ENCODE assay signal across 28 cellular contexts in genomic region chr16:84502075-84502474, GRCh38. TPM values are rescaled to one million over a fixed set of nuclear protein-coding genes. Genes with fewer than 3 reads are reported as not detected.
DNase-seq lines count a peak whose midpoint lies in the region; ATAC-seq and TF ChIP-seq lines count a peak whose summit lies in the region.
"Had no signal": no experiment of that assay in that cellular context is flagged by ENCODE, and none has a peak within 500 bp of the region (broad histone marks: within the 10 kb centered on the region; RNA-seq: fewer than 3 reads in every experiment).

No MANE protein-coding gene starts in this region.

- H3K9me2 ChIP-seq in GM23248 (ENCODE audit: insufficient read depth) = no peaks in the 10 kb centered on the region

- H3K9me3 ChIP-seq in GM23248 (ENCODE audit: low read depth) (no peaks in the 10 kb centered on the region), osteoblast (ENCODE audit: low read depth, low read length) (no peaks in the 10 kb centered on the region)
- H3K9me3 ChIP-seq: gastroesophageal sphincter, HAP-1, SJCRH30 had no signal

- peaks cover 36% of the 10 kb centered on the region for H3K4me1 ChIP-seq in GM23248 (ENCODE audit: insufficient read depth)
- peaks cover 32% of the 10 kb centered on the region for H3K4me1 ChIP-seq in osteoblast (ENCODE audit: insufficient read depth, low read length)

- H4K20me1 ChIP-seq in GM23248 (ENCODE audit: insufficient read depth) (no peaks in the 10 kb centered on the region), osteoblast (ENCODE audit: insufficient read depth, low read length) (peaks cover 14% of the 10 kb centered on the region)

- DNase-seq in GM23248 (no peak), RWPE1 (ENCODE audit: low spot score) (peak; percentile 54), osteoblast (ENCODE audit: insufficient read length, low spot score, missing footprints) (no peak), G401 (ENCODE audit: low spot score) (no peak), A172 (ENCODE audit: low spot score) (no peak)
- DNase-seq: activated CD4-positive, alpha-beta T cell treated with anti-CD3 and anti-CD28 coated beads, Interleukin-2, amount 50 U/mL, for 48 hours; activated CD4-positive, CD25-positive, alpha-beta regulatory T cell; amygdala; C1 segment of cervical spinal cord; COR-L47; effector CD8-positive, alpha-beta T cell; GDM1; hippocampal formation; immature natural killer cell; left ventricle myocardium superior; naive thymus-derived CD4-positive, alpha-beta T cell; NCI-H146; NCI-H510A treated with DMSO at 0.1 percent for 48 hours; retina; SJCRH30; stimulated activated CD4-positive, alpha-beta T cell treated with anti-CD3 and anti-CD28 coated beads, Interleukin-2, amount 100 ng/mL, for 48 hours; T-cell; trophoblast cell had no signal

- WGBS in GM23248 (ENCODE audit: low coverage in 1 of 2, low lambda C conversion rate in 2 of 2, missing lambda C conversion rate in 2 of 2), 2 experiments = 92 to 95% methylated on average over 12 to 13 of the region's 13 CpGs

- H3K36me3 ChIP-seq in GM23248 (ENCODE audit: low read depth) (peaks cover 22% of the 10 kb centered on the region), osteoblast (ENCODE audit: insufficient read depth, low read length) (peaks cover 41% of the 10 kb centered on the region)
- H3K36me3 ChIP-seq: HAP-1, SJCRH30 had no signal

- H3F3A ChIP-seq in GM23248 (ENCODE audit: insufficient read depth) = peaks cover 10% of the 10 kb centered on the region

- CTCF ChIA-PET in RWPE1 (lab: Yijun Ruan, JAX) = no interaction called here

- H3K4me2 ChIP-seq in GM23248 (ENCODE audit: unreplicated experiment) (peak overlapping the region; percentile 89), osteoblast (ENCODE audit: insufficient read depth, low read length) (no peak overlapping the region)

- peaks cover 71% of the 10 kb centered on the region for H3K79me2 ChIP-seq in GM23248 (ENCODE audit: insufficient read depth)
- peaks cover 53% of the 10 kb centered on the region for H3K79me2 ChIP-seq in osteoblast (ENCODE audit: insufficient read depth, low read length)

- H3K27me3 ChIP-seq in GM23248 (replicated peaks; ENCODE audit: insufficient read depth) = no peaks in the 10 kb centered on the region
- H3K27me3 ChIP-seq in osteoblast (ENCODE audit: insufficient read depth, low read length) = no peaks in the 10 kb centered on the region
- H3K27me3 ChIP-seq: gastroesophageal sphincter, SJCRH30 had no signal

- peak overlapping the region; percentile 96; the same call in 1 of the 2 replicates for H3K9ac ChIP-seq in GM23248

- in situ Hi-C loops in GM23248 (cut with MboI) (no loop called here), G401 (cut with HindIII; ENCODE audit: low sequenced_read_pairs) (no loop called here)

- H2AFZ ChIP-seq in GM23248 (no peak overlapping the region), osteoblast (ENCODE audit: low read length) (no peak overlapping the region)

- ATAC-seq in esophagus mucosa (peak; percentile 17), HG03280 (IDR thresholded peaks at IDR 0.05; ENCODE audit: unreplicated experiment) (no peak), GM18520 (IDR thresholded peaks at IDR 0.05; ENCODE audit: unreplicated experiment) (no peak)
- ATAC-seq: gastroesophageal sphincter; left ventricle myocardium superior; naive thymus-derived CD4-positive, alpha-beta T cell; T-cell had no signal

- peak overlapping the region; percentile 89; the same call in 1 of the 2 replicates for H3K4me3 ChIP-seq in GM23248
- H3K4me3 ChIP-seq in osteoblast (ENCODE audit: insufficient read depth, low read length) = no peak overlapping the region
- H3K4me3 ChIP-seq: gastroesophageal sphincter, HAP-1, SJCRH30 had no signal

- peak overlapping the region; percentile 92 for H3K27ac ChIP-seq in GM23248
- peak overlapping the region; percentile 98 for H3K27ac ChIP-seq in RWPE1
- H3K27ac ChIP-seq in osteoblast (ENCODE audit: low read depth, low read length) = peak overlapping the region; percentile 83
- H3K27ac ChIP-seq: gastroesophageal sphincter, SJCRH30 had no signal

- TF ChIP-seq CTCF in RWPE1 (conservative IDR thresholded peaks at IDR 0.05; ENCODE audit: low read depth) = no peak
- TF ChIP-seq CTCF in osteoblast (IDR thresholded peaks at IDR 0.05; ENCODE audit: extremely low read depth, low read depth, low read length) = no peak

- POLR2A ChIA-PET in RWPE1 (lab: Yijun Ruan, JAX; ENCODE audit: low non-redundant PET) = no interaction called here

RNA-seq across cellular contexts. Expression of gene MEAK7, which starts 2.4 kb away (rescaled TPM):
- 45.6 and 57.5 TPM in 2 replicates for total RNA-seq in GM23248 (2014; rRNA removed; shearing (Covaris generic))
- 62.0 and 62.7 TPM in 2 replicates for polyA plus RNA-seq in GM23248 (2016; fragmentation: Nextera tagmentation; extraction: Ambion mirVana)
- 58.3 TPM for total RNA-seq in esophagus mucosa
- 24.2 and 27.7 TPM in 2 replicates for total RNA-seq in osteoblast
- 6.0 and 16.5 TPM in 2 replicates for total RNA-seq in G401 (2014; rRNA removed; shearing (Covaris generic))
- total RNA-seq in A172 (2014; rRNA removed; shearing (Covaris generic)) = 21.0 and 28.4 TPM in 2 replicates
